In genomic region chr10:35347088-35347487, GRCh38 we compare ENCODE assay signal across 14 cellular contexts. TPM values are rescaled to one million over a fixed set of nuclear protein-coding genes. Genes with fewer than 3 reads are reported as not detected.
DNase-seq lines count a peak whose midpoint lies in the region; ATAC-seq and TF ChIP-seq lines count a peak whose summit lies in the region.
"Had no signal": no experiment of that assay in that cellular context is flagged by ENCODE, and none has a peak within 500 bp of the region (broad histone marks: within the 10 kb centered on the region; RNA-seq: fewer than 3 reads in every experiment).

No MANE protein-coding gene starts in this region.

- ATAC-seq in memory B cell (ENCODE audit: low read depth) (no peak), GM21526 (IDR thresholded peaks at IDR 0.05; ENCODE audit: low FRiP score, unreplicated experiment) (no peak)

- H3K4me1 ChIP-seq in HEK293 (ENCODE audit: control insufficient read depth, insufficient read depth, low read length), result peaks cover 14% of the 10 kb centered on the region; the same call in 1 of the 2 replicates
- peaks cover 20% of the 10 kb centered on the region for H3K4me1 ChIP-seq in skeletal muscle satellite cell (ENCODE audit: control insufficient read depth, insufficient read depth, low read length)

- peak overlapping the region; percentile 36 for H3K27ac Mint-ChIP-seq in memory B cell

- no peak overlapping the region for H3K9ac ChIP-seq in skeletal muscle satellite cell (ENCODE audit: low read depth, low read length)

- H3K4me3 ChIP-seq in HEK293 (ENCODE audit: low read depth, low read length) (no peak overlapping the region), dorsolateral prefrontal cortex (peak overlapping the region in 51 of 59 donors; percentile 1 to 61 (median 36)), skeletal muscle satellite cell (ENCODE audit: low read length) (no peak overlapping the region)
- H3K4me3 ChIP-seq: stomach had no signal

- H3K36me3 ChIP-seq in HEK293 (ENCODE audit: control insufficient read depth in 2 of 2, insufficient read depth in 1 of 2, low read length in 2 of 2) (no peaks in the 10 kb centered on the region), skeletal muscle satellite cell (ENCODE audit: insufficient read depth, low read length) (no peaks in the 10 kb centered on the region)
- H3K36me3 ChIP-seq: stomach had no signal

- intact Hi-C loops in dorsolateral prefrontal cortex (cut with DNase I), result loop anchor here in 1 of 2 donors (5.0 to 10.0 kb wide), 4 partner anchors 50 to 295 kb away; partner anchors contain the start of gene FZD8

- H3K27me3 ChIP-seq in dorsolateral prefrontal cortex (no peaks in the 10 kb centered on the region), skeletal muscle satellite cell (ENCODE audit: control insufficient read depth, insufficient read depth, low read length) (no peaks in the 10 kb centered on the region)
- H3K27me3 ChIP-seq: stomach had no signal

- in situ Hi-C loops in GM13976 (cut with MboI; ENCODE audit: low sequenced_read_pairs, unreplicated experiment), result no loop called here

- peaks cover 44% of the 10 kb centered on the region for H3K4me1 Mint-ChIP-seq in memory B cell

- no peaks in the 10 kb centered on the region for H3K9me3 ChIP-seq in HEK293 (ENCODE audit: control insufficient read depth, insufficient read depth, low read depth, low read length)
- no peaks in the 10 kb centered on the region for H3K9me3 ChIP-seq in skeletal muscle satellite cell (replicated peaks; ENCODE audit: low read length)
- H3K9me3 ChIP-seq: stomach had no signal

- H3K27me3 Mint-ChIP-seq in memory B cell, result no peaks in the 10 kb centered on the region

- H3K36me3 Mint-ChIP-seq in memory B cell, result peaks cover 8% of the 10 kb centered on the region

- TF ChIP-seq CTCF in HEK293 (tag by site-specific recombination; IDR thresholded peaks at IDR 0.05) (no peak), dorsolateral prefrontal cortex (IDR thresholded peaks at IDR 0.05 in 54 of 56, conservative IDR thresholded peaks at IDR 0.05 in 2 of 56; ENCODE audit: low read depth in 1 of 56, partially characterized antibody in 56 of 56) (peak in 4 of 56 donors; percentile 10 to 25 (median 14)), GM13976 (IDR thresholded peaks at IDR 0.05; ENCODE audit: borderline replicate concordance, control extremely low read depth, extremely low read depth, insufficient read depth, missing control alignments) (no peak)

- POLR2A ChIA-PET in HEK293 (lab: Yijun Ruan, JAX), result interaction anchor here (0.6 kb wide), 1 partner anchor 186 kb away, joined by 4 read pairs; no protein-coding TSS in a partner anchor

- H3K27ac ChIP-seq in HEK293 (ENCODE audit: extremely low read depth, low read depth, low read length) (no peak overlapping the region), dorsolateral prefrontal cortex (peak overlapping the region; percentile 32 to 95 (median 88))
- H3K27ac ChIP-seq: C4-2B, stomach had no signal

- H3K9me3 Mint-ChIP-seq in memory B cell, result no peaks in the 10 kb centered on the region

- no peak overlapping the region for H3K4me3 Mint-ChIP-seq in memory B cell

- peak in 3 of 10 donors; percentile 31 to 70 (median 53) for DNase-seq in dorsolateral prefrontal cortex
- no peak for DNase-seq in memory B cell (ENCODE audit: low spot score in 2 of 2)
- DNase-seq in NCI-H82 (lab: John Stamatoyannopoulos, UW), result no peak
- DNase-seq in GM13976 (ENCODE audit: low spot score), result no peak
- DNase-seq in NCI-H2081 (lab: John Stamatoyannopoulos, UW), result no peak
- DNase-seq: activated CD4-positive, alpha-beta T cell treated with anti-CD3 and anti-CD28 coated beads, Interleukin-2, amount 50 U/mL, for 4 hours; DMS79 treated with DMSO at 0.1 percent for 48 hours; NCI-H226; stimulated activated CD4-positive, alpha-beta T cell treated with anti-CD3 and anti-CD28 coated beads, Interleukin-12 subunit alpha, Interleukin-12 subunit beta, amount 100 ng/mL, for 4 hours; stomach had no signal

- peak overlapping the region; percentile 19 for H3K4me2 ChIP-seq in skeletal muscle satellite cell (ENCODE audit: low read length)

- CTCF ChIA-PET in HEK293 (lab: Yijun Ruan, JAX), result interaction anchor here (0.9 kb wide), 1 partner anchor 155 kb away, joined by 3 read pairs; no protein-coding TSS in a partner anchor

TF ChIP-seq in HEK293, 187 proteins besides CTCF, POLR2A, EP300 and RAD21:
- TF ChIP-seq ZNF654 (tag by site-specific recombination; IDR thresholded peaks at IDR 0.05; ENCODE audit: low read depth) (no peak), MZF1 (tag by site-specific recombination; IDR thresholded peaks at IDR 0.05; ENCODE audit: borderline replicate concordance) (peak; percentile 61; the same call in 1 of the 2 replicates)

RNA-seq across cellular contexts. Expression of gene CCNY, which starts 10.8 kb away (rescaled TPM):
- total RNA-seq in dorsolateral prefrontal cortex, result 100 to 1,000 TPM in 53 of 120 experiments, 10 to 100 TPM in 67; 62.3 to 136 (median 97.7) TPM
- 33.0 and 45.7 TPM in 2 replicates for total RNA-seq in skeletal muscle satellite cell (2012; rRNA removed)

Comparison
In these comparisons a context has a peak if more than half of its experiments do, and no peak if none do; other contexts are left out.
1. H3K4me3 ChIP-seq: peak in dorsolateral prefrontal cortex (51 of 59); none in HEK293 (single experiment) and skeletal muscle satellite cell (single experiment).